6 cellular contexts compared by ENCODE assay signal in the genomic region with DNA sequence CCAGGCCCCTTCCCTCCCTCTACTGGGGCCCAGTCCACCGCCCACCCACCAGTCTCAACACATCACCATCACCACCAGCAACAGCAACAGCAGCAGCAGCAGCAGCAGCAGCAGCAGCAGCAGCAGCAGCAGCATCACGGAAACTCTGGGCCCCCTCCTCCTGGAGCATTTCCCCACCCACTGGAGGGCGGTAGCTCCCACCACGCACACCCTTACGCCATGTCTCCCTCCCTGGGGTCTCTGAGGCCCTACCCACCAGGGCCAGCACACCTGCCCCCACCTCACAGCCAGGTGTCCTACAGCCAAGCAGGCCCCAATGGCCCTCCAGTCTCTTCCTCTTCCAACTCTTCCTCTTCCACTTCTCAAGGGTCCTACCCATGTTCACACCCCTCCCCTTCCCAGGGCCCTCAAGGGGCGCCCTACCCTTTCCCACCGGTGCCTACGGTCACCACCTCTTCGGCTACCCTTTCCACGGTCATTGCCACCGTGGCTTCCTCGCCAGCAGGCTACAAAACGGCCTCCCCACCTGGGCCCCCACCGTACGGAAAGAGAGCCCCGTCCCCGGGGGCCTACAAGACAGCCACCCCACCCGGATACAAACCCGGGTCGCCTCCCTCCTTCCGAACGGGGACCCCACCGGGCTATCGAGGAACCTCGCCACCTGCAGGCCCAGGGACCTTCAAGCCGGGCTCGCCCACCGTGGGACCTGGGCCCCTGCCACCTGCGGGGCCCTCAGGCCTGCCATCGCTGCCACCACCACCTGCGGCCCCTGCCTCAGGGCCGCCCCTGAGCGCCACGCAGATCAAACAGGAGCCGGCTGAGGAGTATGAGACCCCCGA. TPM values are rescaled to one million over a fixed set of nuclear protein-coding genes. Genes with fewer than 3 reads are reported as not detected.
DNase-seq lines count a peak whose midpoint lies in the region; ATAC-seq and TF ChIP-seq lines count a peak whose summit lies in the region.

No MANE protein-coding gene starts in this region.

- ATAC-seq in natural killer cell (no peak), GM19351 (IDR thresholded peaks at IDR 0.05; ENCODE audit: unreplicated experiment) (no peak)

- peaks cover 9% of the 10 kb centered on the region; the same call in 1 of the 2 replicates for H3K36me3 ChIP-seq in Karpas-422 (ENCODE audit: insufficient read depth, low read length)

- H3K9ac ChIP-seq in Karpas-422 (ENCODE audit: low read length), result peak overlapping the region; percentile 85

- H3K4me2 ChIP-seq in Karpas-422 (ENCODE audit: low read depth, low read length, poor library complexity, severe bottlenecking), result peak overlapping the region; percentile 85

- no peaks in the 10 kb centered on the region for H3K9me3 ChIP-seq in Karpas-422 (ENCODE audit: low read length)

- peaks cover 35% of the 10 kb centered on the region for H3K4me1 ChIP-seq in Karpas-422 (ENCODE audit: low read length)

- no peaks in the 10 kb centered on the region for H3K27me3 ChIP-seq in Karpas-422 (ENCODE audit: low read length)

- H3K27me3 Mint-ChIP-seq in natural killer cell (ENCODE audit: low read depth in 2 of 2), result no peaks in the 10 kb centered on the region

- no peaks in the 10 kb centered on the region for H3K79me2 ChIP-seq in Karpas-422 (ENCODE audit: low read length)

- peaks cover 11 to 35% of the 10 kb centered on the region in 2 donors for H3K4me1 Mint-ChIP-seq in natural killer cell

- H4K20me1 ChIP-seq in Karpas-422 (ENCODE audit: insufficient read depth, low read depth, low read length), result no peaks in the 10 kb centered on the region

- in situ Hi-C loops in astrocyte of the spinal cord (cut with HindIII; ENCODE audit: low sequenced_read_pairs), result no loop called here

- DNase-seq in COR-L47 (lab: John Stamatoyannopoulos, UW) (peak; percentile 52), Karpas-422 (peak; percentile 86), astrocyte of the spinal cord (ENCODE audit: low read depth, low spot score) (no peak), natural killer cell (no peak), NCI-H1092 (lab: John Stamatoyannopoulos, UW) (no peak)

- no peaks in the 10 kb centered on the region for H3K9me3 Mint-ChIP-seq in natural killer cell

- H3K4me3 ChIP-seq in Karpas-422 (ENCODE audit: low read length), result peak overlapping the region; percentile 80
- H3K4me3 ChIP-seq in astrocyte of the spinal cord (ENCODE audit: low read depth, low read length), result peak overlapping the region; percentile 50

- no peaks in the 10 kb centered on the region for H3K9me2 ChIP-seq in Karpas-422 (replicated peaks; ENCODE audit: insufficient read depth, low read length)

- H3K36me3 Mint-ChIP-seq in natural killer cell, result no peaks in the 10 kb centered on the region

- no peak overlapping the region for H2AFZ ChIP-seq in Karpas-422 (ENCODE audit: low read length)

- intact Hi-C loops in natural killer cell (cut with micrococcal nuclease), result no loop called here

- peak overlapping the region; percentile 82 to 90 for H3K27ac Mint-ChIP-seq in natural killer cell

- peak overlapping the region; percentile 76 for H3K27ac ChIP-seq in Karpas-422 (ENCODE audit: low read length)

- TF ChIP-seq CTCF in astrocyte of the spinal cord (IDR thresholded peaks at IDR 0.05; ENCODE audit: low read depth, low read length), result no peak
- TF ChIP-seq CTCF in natural killer cell (IDR thresholded peaks at IDR 0.05), result no peak

- peak overlapping the region; percentile 83 for H3K4me3 Mint-ChIP-seq in natural killer cell

RNA-seq across cellular contexts. Expression of gene RNU7-1, which starts 6.8 kb away (rescaled TPM):
- total RNA-seq in Karpas-422 (2014; rRNA removed; shearing (Covaris generic); ENCODE audit: low replicate concordance), result not detected in 2 replicates
- total RNA-seq in natural killer cell, result not detected

RNA-seq across cellular contexts. Expression of gene C12orf57, which starts 7.0 kb away (rescaled TPM):
- 264 and 402 TPM in 2 replicates for total RNA-seq in Karpas-422 (2014; rRNA removed; shearing (Covaris generic); ENCODE audit: low replicate concordance)
- 100 to 1,000 TPM; 125 to 157 (median 126) TPM for total RNA-seq in natural killer cell

RNA-seq across cellular contexts. Expression of gene ATN1, which starts 9.1 kb away (rescaled TPM):
- total RNA-seq in Karpas-422 (2014; rRNA removed; shearing (Covaris generic); ENCODE audit: low replicate concordance), result 8.8 and 11.7 TPM in 2 replicates
- 10 to 100 TPM; 29.3 to 34.0 (median 31.9) TPM for total RNA-seq in natural killer cell

RNA-seq across cellular contexts. Expression of gene PTPN6, which starts 14.3 kb away (rescaled TPM):
- total RNA-seq in Karpas-422 (2014; rRNA removed; shearing (Covaris generic); ENCODE audit: low replicate concordance), result 411 and 673 TPM in 2 replicates
- 100 to 1,000 TPM; 279 to 357 (median 312) TPM for total RNA-seq in natural killer cell

RNA-seq across cellular contexts. Expression of gene ENO2, which starts 22.5 kb away (rescaled TPM):
- 40.3 and 43.1 TPM in 2 replicates for total RNA-seq in Karpas-422 (2014; rRNA removed; shearing (Covaris generic); ENCODE audit: low replicate concordance)
- total RNA-seq in natural killer cell, result 10 to 100 TPM; 21.6 to 30.8 (median 23.1) TPM

Comparison
In these comparisons a context has a peak if more than half of its experiments do, and no peak if none do; other contexts are left out.
1. DNase-seq: peak in COR-L47 (single experiment) and Karpas-422 (single experiment); none in astrocyte of the spinal cord (single experiment), natural killer cell (single experiment) and NCI-H1092 (single experiment).